In the genomic region with DNA sequence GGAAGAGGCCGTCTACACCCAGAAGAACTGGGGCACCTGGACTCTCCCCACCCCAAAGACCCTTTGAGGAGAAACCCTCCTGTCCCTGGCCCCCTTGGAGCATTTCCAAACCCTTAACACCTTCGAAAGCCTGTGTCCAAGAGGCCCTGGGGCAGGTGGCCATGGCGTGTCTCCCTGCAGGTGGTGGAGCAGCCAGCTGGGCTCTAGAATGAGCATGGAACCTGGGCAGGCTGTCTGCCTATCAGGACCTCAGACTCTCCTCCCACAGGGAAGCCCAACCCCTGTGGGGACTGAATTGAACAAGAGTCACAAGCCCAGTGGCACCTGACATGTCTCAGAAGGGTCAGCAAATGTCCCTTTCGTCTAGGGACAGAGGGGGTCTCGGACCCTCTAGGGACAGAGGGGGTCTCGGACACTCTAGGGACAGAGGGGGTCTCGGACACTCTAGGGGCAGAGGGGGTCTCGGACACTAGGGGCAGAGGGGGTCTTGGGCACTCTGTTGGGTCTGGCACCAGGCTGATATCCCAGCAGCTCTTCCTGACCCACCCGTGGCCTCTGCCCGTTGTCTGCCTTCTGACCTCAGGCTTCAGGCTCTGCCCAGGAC, we compare ENCODE assay signal across 1 cellular context.
TF ChIP-seq lines count a peak whose summit lies in the region.

No MANE protein-coding gene starts in this region.

TF ChIP-seq in H1, 55 proteins besides CTCF, POLR2A, EP300 and RAD21:
- no peak for TF ChIP-seq POU5F1 (IDR thresholded peaks at IDR 0.05; ENCODE audit: low read depth, low read length)
- TF ChIP-seq EZH2 (IDR thresholded peaks at IDR 0.05; ENCODE audit: low read depth, low read length, severe bottlenecking): no peak
- TF ChIP-seq TEAD4 (IDR thresholded peaks at IDR 0.05; ENCODE audit: low read depth, low read length): no peak
- TF ChIP-seq, protein P1, sequence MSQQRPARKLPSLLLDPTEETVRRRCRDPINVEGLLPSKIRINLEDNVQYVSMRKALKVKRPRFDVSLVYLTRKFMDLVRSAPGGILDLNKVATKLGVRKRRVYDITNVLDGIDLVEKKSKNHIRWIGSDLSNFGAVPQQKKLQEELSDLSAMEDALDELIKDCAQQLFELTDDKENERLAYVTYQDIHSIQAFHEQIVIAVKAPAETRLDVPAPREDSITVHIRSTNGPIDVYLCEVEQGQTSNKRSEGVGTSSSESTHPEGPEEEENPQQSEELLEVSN (IDR thresholded peaks at IDR 0.05): no peak
- TF ChIP-seq MAFK (IDR thresholded peaks at IDR 0.05; ENCODE audit: low read depth, low read length): no peak
- TF ChIP-seq RNF2 (IDR thresholded peaks at IDR 0.05; ENCODE audit: borderline replicate concordance, low read depth, low read length, missing control alignments, poor library complexity, severe bottlenecking): no peak
- TF ChIP-seq CHD7 (IDR thresholded peaks at IDR 0.05; ENCODE audit: insufficient replicate concordance, low read length): no peak
- TF ChIP-seq TBP (IDR thresholded peaks at IDR 0.05; ENCODE audit: low read depth, low read length): no peak
- TF ChIP-seq CTBP2 (IDR thresholded peaks at IDR 0.05; ENCODE audit: borderline replicate concordance, insufficient read depth, insufficient read length, low read length): no peak
- no peak for TF ChIP-seq CBX5 (IDR thresholded peaks at IDR 0.05; ENCODE audit: low read depth, low read length)
